In the genomic region with DNA sequence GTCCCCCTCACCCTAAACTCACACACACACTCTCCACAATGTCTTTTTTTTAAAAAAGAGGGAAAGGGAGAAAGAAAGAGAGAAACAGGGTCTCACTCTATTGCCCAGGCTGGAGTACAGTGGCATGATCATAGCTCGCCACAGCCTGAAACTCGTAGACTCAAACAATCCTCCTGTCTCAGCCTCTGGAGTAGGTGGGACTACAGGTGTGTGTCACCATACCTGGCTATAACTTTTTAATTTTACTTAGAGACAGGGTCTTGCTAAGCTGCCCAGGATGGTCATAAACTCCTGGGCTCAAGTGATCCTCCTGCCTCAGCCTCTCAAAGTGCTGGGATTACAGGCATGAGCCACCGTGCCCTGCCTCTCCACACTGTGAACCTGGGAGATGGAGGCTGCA, we compare ENCODE assay signal across 13 cellular contexts. TPM values are rescaled to one million over a fixed set of nuclear protein-coding genes. Genes with fewer than 3 reads are reported as not detected.
DNase-seq lines count a peak whose midpoint lies in the region; ATAC-seq and TF ChIP-seq lines count a peak whose summit lies in the region.
"Had no signal": no experiment of that assay in that cellular context is flagged by ENCODE, and none has a peak within 500 bp of the region (broad histone marks: within the 10 kb centered on the region; RNA-seq: fewer than 3 reads in every experiment).

No MANE protein-coding gene starts in this region.

- peak overlapping the region; percentile 49 for H3K4me3 Mint-ChIP-seq in CD4-positive, alpha-beta T cell

- peak overlapping the region; percentile 87 for H3K27ac ChIP-seq in CD4-positive, alpha-beta T cell (ENCODE audit: low read depth, low read length)
- H3K27ac ChIP-seq in SK-N-MC (peak overlapping the region; percentile 96), epithelial cell of prostate (peak overlapping the region; percentile 88), prostate gland (peak overlapping the region; percentile 62 to 67)
- H3K27ac ChIP-seq: KMS-11 had no signal

- H3K36me3 ChIP-seq in SK-N-MC (ENCODE audit: insufficient read depth, low read length) (no peaks in the 10 kb centered on the region), prostate gland (no peaks in the 10 kb centered on the region)

- peaks cover 4% of the 10 kb centered on the region for H3K4me1 ChIP-seq in prostate gland (replicated peaks)

- peaks cover 83% of the 10 kb centered on the region for H3K4me1 Mint-ChIP-seq in CD4-positive, alpha-beta T cell (ENCODE audit: low read depth)

- peaks cover 58% of the 10 kb centered on the region for H3K36me3 Mint-ChIP-seq in CD4-positive, alpha-beta T cell (ENCODE audit: low read depth)

- ATAC-seq in CD4-positive, alpha-beta T cell (ENCODE audit: poor library complexity): no peak
- ATAC-seq in GM18868 (IDR thresholded peaks at IDR 0.05; ENCODE audit: unreplicated experiment) (no peak), GM18520 (IDR thresholded peaks at IDR 0.05; ENCODE audit: unreplicated experiment) (no peak), GM19328 (IDR thresholded peaks at IDR 0.05; ENCODE audit: unreplicated experiment) (no peak)
- ATAC-seq: GM12878 had no signal

- POLR2A ChIA-PET in CD4-positive, alpha-beta T cell (lab: Charles Lee): interaction anchor here (0.7 to 3.5 kb wide), 5 partner anchors 9 to 181 kb away, joined by 4 to 24 read pairs (median 8); partner anchors contain the start of gene TXNDC11

- CTCF ChIA-PET in CD4-positive, alpha-beta T cell (lab: Charles Lee): interaction anchor here (0.7 to 1.4 kb wide), 2 partner anchors 58 to 158 kb away, joined by 3 to 4 read pairs; no protein-coding TSS in a partner anchor

- DNase-seq in CD4-positive, alpha-beta T cell: no peak
- DNase-seq in SK-N-MC (ENCODE audit: low read depth, low spot score): no peak
- no peak for DNase-seq in epithelial cell of prostate (ENCODE audit: low read depth, low spot score)
- no peak for DNase-seq in prostate gland (ENCODE audit: low spot score)
- no peak for DNase-seq in GF-D8 (lab: John Stamatoyannopoulos, UW)
- DNase-seq: dorsolateral prefrontal cortex, NCI-H345, occipital lobe had no signal

- WGBS in prostate gland: 96% methylated on average over 3 of the region's 3 CpGs

- H3K9me3 Mint-ChIP-seq in CD4-positive, alpha-beta T cell: no peaks in the 10 kb centered on the region

- H3K4me3 ChIP-seq in SK-N-MC (peak overlapping the region; percentile 71), prostate gland (no peak overlapping the region)
- H3K4me3 ChIP-seq: dorsolateral prefrontal cortex, GM12878 had no signal

- H3K9me3 ChIP-seq in CD4-positive, alpha-beta T cell (ENCODE audit: control insufficient read depth, low read length): no peaks in the 10 kb centered on the region
- H3K9me3 ChIP-seq in SK-N-MC (ENCODE audit: low read depth, low read length) (no peaks in the 10 kb centered on the region), prostate gland (no peaks in the 10 kb centered on the region)

- no peaks in the 10 kb centered on the region for H3K27me3 Mint-ChIP-seq in CD4-positive, alpha-beta T cell

- intact Hi-C loops in CD4-positive, alpha-beta T cell (cut with DNase I, micrococcal nuclease): loop anchor here (2.0 to 5.0 kb wide), 3 partner anchors 23 to 80 kb away; no protein-coding TSS in a partner anchor
- intact Hi-C loops in prostate gland (cut with DNase I): no loop called here

- peak overlapping the region; percentile 94 for H3K27ac Mint-ChIP-seq in CD4-positive, alpha-beta T cell

- no peaks in the 10 kb centered on the region for H3K27me3 ChIP-seq in CD4-positive, alpha-beta T cell (ENCODE audit: control insufficient read depth, insufficient read depth, low read length)
- H3K27me3 ChIP-seq in prostate gland (replicated peaks; ENCODE audit: insufficient read depth): no peaks in the 10 kb centered on the region
- H3K27me3 ChIP-seq: dorsolateral prefrontal cortex had no signal

- no peak for TF ChIP-seq CTCF in CD4-positive, alpha-beta T cell (IDR thresholded peaks at IDR 0.05)
- TF ChIP-seq CTCF in prostate gland (IDR thresholded peaks at IDR 0.05): no peak

- no peak overlapping the region for H3K9ac ChIP-seq in SK-N-MC (ENCODE audit: insufficient read length)
- H3K9ac ChIP-seq: KMS-11 had no signal

- TF ChIP-seq POLR2A in prostate gland (IDR thresholded peaks at IDR 0.05): no peak

RNA-seq across cellular contexts. Expression of gene LITAF, which starts 24.9 kb away (rescaled TPM):
- 100 to 1,000 TPM; 226 to 257 TPM for total RNA-seq in CD4-positive, alpha-beta T cell
- total RNA-seq in prostate gland: 100 to 1,000 TPM in 1 of 2 donors, 10 to 100 TPM in 1; 92.5 to 137 TPM
